Comparison of ENCODE assay signal across 8 cellular contexts in genomic region chr1:154186177-154186576, GRCh38. TPM values are rescaled to one million over a fixed set of nuclear protein-coding genes. Genes with fewer than 3 reads are reported as not detected.
DNase-seq lines count a peak whose midpoint lies in the region; ATAC-seq and TF ChIP-seq lines count a peak whose summit lies in the region.

No MANE protein-coding gene starts in this region.

- peak; percentile 62 for TF ChIP-seq CTCF in GM13976 (IDR thresholded peaks at IDR 0.05; ENCODE audit: borderline replicate concordance, control extremely low read depth, extremely low read depth, insufficient read depth, missing control alignments)
- TF ChIP-seq CTCF in neural crest cell (conservative IDR thresholded peaks at IDR 0.05), result peak; percentile 66

- peaks cover 20% of the 10 kb centered on the region for H3K27me3 Mint-ChIP-seq in neural crest cell (ENCODE audit: low read depth)

- H3K4me1 Mint-ChIP-seq in neural crest cell, result peaks cover 26% of the 10 kb centered on the region

- no peaks in the 10 kb centered on the region for H3K9me3 Mint-ChIP-seq in neural crest cell

- H3K27ac Mint-ChIP-seq in neural crest cell (ENCODE audit: unreplicated experiment), result no peak overlapping the region

- peak; percentile 45 for DNase-seq in A172 (ENCODE audit: low spot score)
- DNase-seq in GM13976 (ENCODE audit: low spot score), result peak; percentile 72
- DNase-seq in NCI-H345 treated with DMSO at 0.1 percent for 48 hours (lab: John Stamatoyannopoulos, UW; ENCODE audit: unreplicated experiment), result peak; percentile 98
- peak; percentile 48 to 65 for DNase-seq in activated CD4-positive, alpha-beta T cell treated with anti-CD3 and anti-CD28 coated beads for 4 hours
- peak; percentile 21 for DNase-seq in effector CD8-positive, alpha-beta T cell (lab: John Stamatoyannopoulos, UW)
- peak; percentile 43 for DNase-seq in neural crest cell (ENCODE audit: low read depth, low spot score)

- in situ Hi-C loops in GM13976 (cut with MboI; ENCODE audit: low sequenced_read_pairs, unreplicated experiment), result no loop called here

- ATAC-seq in GM18867 (IDR thresholded peaks at IDR 0.05; ENCODE audit: unreplicated experiment), result no peak
- no peak for ATAC-seq in GM21737 (IDR thresholded peaks at IDR 0.05; ENCODE audit: unreplicated experiment)

- H3K36me3 Mint-ChIP-seq in neural crest cell (ENCODE audit: low read depth), result peaks cover 2% of the 10 kb centered on the region

- peak overlapping the region; percentile 65 for H3K4me3 Mint-ChIP-seq in neural crest cell

RNA-seq across cellular contexts. Expression of gene TPM3, which starts 5.7 kb away (rescaled TPM):
- total RNA-seq in A172 (2014; rRNA removed; shearing (Covaris generic)), result 1,673 and 1,769 TPM in 2 replicates
- 364 and 373 TPM in 2 replicates for total RNA-seq in neural crest cell

RNA-seq across cellular contexts. Expression of gene CFAP141, which starts 20.0 kb away (rescaled TPM):
- total RNA-seq in A172 (2014; rRNA removed; shearing (Covaris generic)), result not detected in 2 replicates
- not detected in 2 replicates for total RNA-seq in neural crest cell

RNA-seq across cellular contexts. Expression of gene NUP210L, which starts 31.3 kb away (rescaled TPM):
- not detected in 2 replicates for total RNA-seq in A172 (2014; rRNA removed; shearing (Covaris generic))
- total RNA-seq in neural crest cell, result 0.05 TPM in 1 of 2 replicates, not detected in the other

RNA-seq across cellular contexts. Expression of gene UBAP2L, which starts 34.6 kb away (rescaled TPM):
- 116 and 148 TPM in 2 replicates for total RNA-seq in A172 (2014; rRNA removed; shearing (Covaris generic))
- total RNA-seq in neural crest cell, result 256 and 258 TPM in 2 replicates

Comparison
In these comparisons a context has a peak if more than half of its experiments do, and no peak if none do; other contexts are left out.
1. DNase-seq: peak in every context shown above with its lines; median percentile 98 in NCI-H345 treated with DMSO at 0.1 percent for 48 hours; 72 in GM13976; 56 in activated CD4-positive, alpha-beta T cell treated with anti-CD3 and anti-CD28 coated beads for 4 hours; 45 in A172; 43 in neural crest cell; 21 in effector CD8-positive, alpha-beta T cell.